11 cellular contexts compared by ENCODE assay signal in genomic region chr3:43953814-43954241, GRCh38.
DNase-seq lines count a peak whose midpoint lies in the region; ATAC-seq, FAIRE-seq and TF ChIP-seq lines count a peak whose summit lies in the region.
"Had no signal": no experiment of that assay in that cellular context is flagged by ENCODE, and none has a peak within 500 bp of the region (broad histone marks: within the 10 kb centered on the region; RNA-seq: fewer than 3 reads in every experiment).

No MANE protein-coding gene starts in this region.

- H3K4me2 ChIP-seq in PC-3 (ENCODE audit: low read length) = peak overlapping the region; percentile 67

- H4K20me1 ChIP-seq in PC-3 (ENCODE audit: low read length) = no peaks in the 10 kb centered on the region

- DNase-seq in PC-3 (peak; percentile 70), fibroblast of pulmonary artery (ENCODE audit: low read depth) (peak; percentile 11), small intestine (peak; percentile 59), GM13976 (ENCODE audit: low spot score) (no peak), head of caudate nucleus (no peak)
- DNase-seq in activated CD4-positive, alpha-beta T cell treated with anti-CD3 and anti-CD28 coated beads, Interleukin-2, amount 50 U/mL, for 4 hours = no peak
- DNase-seq: NCI-H187 treated with DMSO at 0.1 percent for 48 hours, occipital lobe had no signal

- CTCF ChIA-PET in PC-3 (lab: Charles Lee) = interaction anchor here (1.0 kb wide), 1 partner anchor 98 kb away, joined by 4 read pairs; no protein-coding TSS in a partner anchor

- H3K4me1 ChIP-seq in PC-3 (ENCODE audit: insufficient read depth, low read length) (peaks cover 14% of the 10 kb centered on the region), small intestine (ENCODE audit: control insufficient read depth in 2 of 2, insufficient read depth in 1 of 2, low read depth in 1 of 2, low read length in 1 of 2) (peaks cover 0 to 2% of the 10 kb centered on the region in 2 donors)

- no peaks in the 10 kb centered on the region for H3K36me3 Mint-ChIP-seq in activated T-helper 17 cell treated with anti-CD3 and anti-CD28 coated beads, Interleukin-2, amount 50 U/mL, for 72 hours (ENCODE audit: low read depth)

- no peak overlapping the region for H3K27ac Mint-ChIP-seq in activated T-helper 17 cell treated with anti-CD3 and anti-CD28 coated beads, Interleukin-2, amount 50 U/mL, for 72 hours

- H3K27ac ChIP-seq in PC-3 (ENCODE audit: low read length) = no peak overlapping the region
- no peak overlapping the region for H3K27ac ChIP-seq in small intestine (ENCODE audit: low read depth in 1 of 2, low read length in 1 of 2)
- H3K27ac ChIP-seq: cardiac muscle cell had no signal

- BruUV-seq in PC-3 (replicated peaks; lab: Mats Ljungman, UMichigan) = no TSS peak

- POLR2A ChIA-PET in PC-3 (lab: Charles Lee; ENCODE audit: unreplicated experiment) = no interaction called here

- no peaks in the 10 kb centered on the region for H3K79me2 ChIP-seq in PC-3 (ENCODE audit: low read length)

- H3K27me3 Mint-ChIP-seq in activated T-helper 17 cell treated with anti-CD3 and anti-CD28 coated beads, Interleukin-2, amount 50 U/mL, for 72 hours = peaks cover 11% of the 10 kb centered on the region

- no peak for FAIRE-seq in small intestine (lab: Jason Lieb, UNC)

- no peaks in the 10 kb centered on the region for H3K9me3 ChIP-seq in PC-3 (ENCODE audit: low read length)
- H3K9me3 ChIP-seq in small intestine (ENCODE audit: control insufficient read depth, low read depth) = no peaks in the 10 kb centered on the region

- no peaks in the 10 kb centered on the region for H3K9me3 Mint-ChIP-seq in activated T-helper 17 cell treated with anti-CD3 and anti-CD28 coated beads, Interleukin-2, amount 50 U/mL, for 72 hours

- H3K36me3 ChIP-seq in PC-3 (ENCODE audit: low read depth, low read length) = no peaks in the 10 kb centered on the region
- H3K36me3 ChIP-seq in small intestine (ENCODE audit: control insufficient read depth in 2 of 2, insufficient read depth in 2 of 2, low read length in 2 of 2) = no peaks in the 10 kb centered on the region
- H3K36me3 ChIP-seq: cardiac muscle cell had no signal

- 28 to 37% (median 34%) methylated on average over 4 of the region's 4 CpGs for WGBS in small intestine, 3 donors

- H3K4me1 Mint-ChIP-seq in activated T-helper 17 cell treated with anti-CD3 and anti-CD28 coated beads, Interleukin-2, amount 50 U/mL, for 72 hours = no peaks in the 10 kb centered on the region

- TF ChIP-seq CTCF in PC-3 (conservative IDR thresholded peaks at IDR 0.05; ENCODE audit: low read depth, low read length) = no peak
- TF ChIP-seq CTCF in fibroblast of pulmonary artery (IDR thresholded peaks at IDR 0.05; ENCODE audit: low read length, missing control alignments) = no peak
- no peak for TF ChIP-seq CTCF in GM13976 (IDR thresholded peaks at IDR 0.05; ENCODE audit: borderline replicate concordance, control extremely low read depth, extremely low read depth, insufficient read depth, missing control alignments)

- 0 out of 2 replicates have a peak, but pooled peaks cover 3% of the 10 kb centered on the region for H3K9me2 ChIP-seq in PC-3 (replicated peaks; ENCODE audit: low read length)

- H2AFZ ChIP-seq in PC-3 (ENCODE audit: low read length) = 0 out of 2 replicates have a peak overlapping the region, but pooled peaks have one; percentile 11

- H3K4me3 Mint-ChIP-seq in activated T-helper 17 cell treated with anti-CD3 and anti-CD28 coated beads, Interleukin-2, amount 50 U/mL, for 72 hours = no peak overlapping the region

- H3K9ac ChIP-seq in PC-3 (ENCODE audit: low read length) = no peak overlapping the region

- in situ Hi-C loops in GM13976 (cut with MboI; ENCODE audit: low sequenced_read_pairs, unreplicated experiment) = no loop called here

- ATAC-seq in GM19351 (IDR thresholded peaks at IDR 0.05; ENCODE audit: unreplicated experiment) (peak; percentile 36), PC-3 (peak; percentile 92)
- no peak for ATAC-seq in activated T-helper 17 cell treated with anti-CD3 and anti-CD28 coated beads, Interleukin-2, amount 50 U/mL, for 72 hours (replicated peaks)

- intact Hi-C loops in PC-3 (cut with micrococcal nuclease) (loop anchor here (10.0 kb wide), 1 partner anchor 79 kb away; no protein-coding TSS in a partner anchor), head of caudate nucleus (cut with DNase I) (no loop called here)

- H3K27me3 ChIP-seq in PC-3 (ENCODE audit: low read length) = no peaks in the 10 kb centered on the region
- peaks cover 0 to 9% of the 10 kb centered on the region in 2 donors for H3K27me3 ChIP-seq in small intestine (ENCODE audit: control insufficient read depth in 2 of 2, insufficient read depth in 2 of 2, low read length in 2 of 2)

- H3K4me3 ChIP-seq in PC-3 (ENCODE audit: low read length) (no peak overlapping the region; the same call in 1 of the 2 replicates), fibroblast of pulmonary artery (replicated peaks; ENCODE audit: low read depth, low read length) (no peak overlapping the region), small intestine (ENCODE audit: low read depth in 1 of 2, low read length in 2 of 2) (no peak overlapping the region)
- H3K4me3 ChIP-seq: cardiac muscle cell had no signal

- H3F3A ChIP-seq in PC-3 (ENCODE audit: low read length, unreplicated experiment) = no peaks in the 10 kb centered on the region

Comparison
In these comparisons a context has a peak if more than half of its experiments do, and no peak if none do; other contexts are left out.
1. DNase-seq: peak in PC-3 (single experiment), fibroblast of pulmonary artery (single experiment) and small intestine (single experiment); none in GM13976 (single experiment), head of caudate nucleus (0 of 42) and activated CD4-positive, alpha-beta T cell treated with anti-CD3 and anti-CD28 coated beads, Interleukin-2, amount 50 U/mL, for 4 hours (0 of 2).